1 cellular context compared by ENCODE assay signal in the genomic region with DNA sequence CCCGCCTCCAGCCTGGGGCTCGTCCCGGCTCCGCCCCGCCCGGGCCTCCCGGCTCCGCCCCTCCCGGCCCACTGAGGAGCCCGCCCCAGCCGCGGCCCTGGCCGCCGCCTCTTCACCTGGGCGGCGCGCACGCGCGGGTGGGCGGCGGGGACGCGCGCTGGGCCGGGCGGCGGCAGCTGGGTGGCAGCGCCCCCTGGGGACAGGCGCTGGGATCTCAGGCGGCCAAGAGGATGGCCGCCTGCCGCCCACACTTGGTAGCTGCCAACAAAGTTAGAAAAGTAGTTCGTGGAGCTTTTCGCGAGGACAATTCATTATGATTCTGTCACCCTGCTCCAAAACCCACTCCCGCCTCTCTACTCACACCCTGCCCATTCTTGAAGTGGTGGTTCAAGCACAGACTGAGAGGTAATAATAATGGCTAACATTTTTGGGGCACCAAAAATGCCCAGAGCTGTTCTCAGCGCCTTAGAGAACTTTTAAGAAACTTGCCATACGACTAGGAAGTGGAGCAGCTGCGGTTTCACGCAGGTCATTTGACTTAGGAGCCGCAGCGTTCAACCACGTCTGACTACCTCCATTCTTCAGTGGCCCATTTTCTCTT.
A peak's percentile ranks its signal among the peaks of the same experiment; 100 is the strongest.
TF ChIP-seq lines count a peak whose summit lies in the region.

No MANE protein-coding gene starts in this region.

TF ChIP-seq in H1, 55 proteins besides CTCF, POLR2A, EP300 and RAD21:
- TF ChIP-seq, protein P1, sequence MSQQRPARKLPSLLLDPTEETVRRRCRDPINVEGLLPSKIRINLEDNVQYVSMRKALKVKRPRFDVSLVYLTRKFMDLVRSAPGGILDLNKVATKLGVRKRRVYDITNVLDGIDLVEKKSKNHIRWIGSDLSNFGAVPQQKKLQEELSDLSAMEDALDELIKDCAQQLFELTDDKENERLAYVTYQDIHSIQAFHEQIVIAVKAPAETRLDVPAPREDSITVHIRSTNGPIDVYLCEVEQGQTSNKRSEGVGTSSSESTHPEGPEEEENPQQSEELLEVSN (IDR thresholded peaks at IDR 0.05), result no peak
- 0 out of 2 replicates have a peak, but pooled peaks have one; percentile 17 for TF ChIP-seq YY1 (IDR thresholded peaks at IDR 0.05; ENCODE audit: low read depth, low read length)
- TF ChIP-seq CHD1 (IDR thresholded peaks at IDR 0.05; ENCODE audit: low read depth, low read length), result no peak
- TF ChIP-seq BACH1 (IDR thresholded peaks at IDR 0.05; ENCODE audit: low read length), result peak; percentile 69
- TF ChIP-seq CREB1 (IDR thresholded peaks at IDR 0.05), result no peak
- 0 out of 2 replicates have a peak, but pooled peaks have one; percentile 5 for TF ChIP-seq EGR1 (IDR thresholded peaks at IDR 0.05; ENCODE audit: borderline replicate concordance, low read depth, low read length)
- TF ChIP-seq KDM4A (IDR thresholded peaks at IDR 0.05; ENCODE audit: low read depth, low read length, severe bottlenecking), result no peak
- TF ChIP-seq POLR2AphosphoS5 (IDR thresholded peaks at IDR 0.05; ENCODE audit: low read depth, low read length), result no peak
- no peak for TF ChIP-seq CBX8 (IDR thresholded peaks at IDR 0.05; ENCODE audit: borderline replicate concordance, low read depth, low read length)
- TF ChIP-seq, protein P2, sequence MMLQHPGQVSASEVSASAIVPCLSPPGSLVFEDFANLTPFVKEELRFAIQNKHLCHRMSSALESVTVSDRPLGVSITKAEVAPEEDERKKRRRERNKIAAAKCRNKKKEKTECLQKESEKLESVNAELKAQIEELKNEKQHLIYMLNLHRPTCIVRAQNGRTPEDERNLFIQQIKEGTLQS (IDR thresholded peaks at IDR 0.05; ENCODE audit: insufficient read depth, low read depth, low read length), result 0 out of 2 replicates have a peak, but pooled peaks have one; percentile 28
- no peak for TF ChIP-seq JUN (IDR thresholded peaks at IDR 0.05; ENCODE audit: low read depth, low read length)
- no peak for TF ChIP-seq JUND (IDR thresholded peaks at IDR 0.05; ENCODE audit: low read length)
- no peak for TF ChIP-seq SP1 (IDR thresholded peaks at IDR 0.05; ENCODE audit: low read depth, low read length)
- TF ChIP-seq, protein P3, sequence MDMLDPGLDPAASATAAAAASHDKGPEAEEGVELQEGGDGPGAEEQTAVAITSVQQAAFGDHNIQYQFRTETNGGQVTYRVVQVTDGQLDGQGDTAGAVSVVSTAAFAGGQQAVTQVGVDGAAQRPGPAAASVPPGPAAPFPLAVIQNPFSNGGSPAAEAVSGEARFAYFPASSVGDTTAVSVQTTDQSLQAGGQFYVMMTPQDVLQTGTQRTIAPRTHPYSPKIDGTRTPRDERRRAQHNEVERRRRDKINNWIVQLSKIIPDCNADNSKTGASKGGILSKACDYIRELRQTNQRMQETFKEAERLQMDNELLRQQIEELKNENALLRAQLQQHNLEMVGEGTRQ (IDR thresholded peaks at IDR 0.05; ENCODE audit: low read length), result no peak
- TF ChIP-seq CHD2 (IDR thresholded peaks at IDR 0.05; ENCODE audit: low read length), result no peak
- TF ChIP-seq HDAC2 (IDR thresholded peaks at IDR 0.05; ENCODE audit: borderline replicate concordance in 1 of 2, low read depth in 2 of 2, low read length in 2 of 2), result no peak
- TF ChIP-seq NRF1 (IDR thresholded peaks at IDR 0.05; ENCODE audit: low read depth, low read length), result peak; percentile 32
- TF ChIP-seq TBP (IDR thresholded peaks at IDR 0.05; ENCODE audit: low read depth, low read length), result no peak
- no peak for TF ChIP-seq GABPA (IDR thresholded peaks at IDR 0.05; ENCODE audit: borderline replicate concordance, insufficient read depth, low read length)
- TF ChIP-seq CTBP2 (IDR thresholded peaks at IDR 0.05; ENCODE audit: borderline replicate concordance, insufficient read depth, insufficient read length, low read length), result no peak
